ENCODE assay signal across 8 cellular contexts in the genomic region with DNA sequence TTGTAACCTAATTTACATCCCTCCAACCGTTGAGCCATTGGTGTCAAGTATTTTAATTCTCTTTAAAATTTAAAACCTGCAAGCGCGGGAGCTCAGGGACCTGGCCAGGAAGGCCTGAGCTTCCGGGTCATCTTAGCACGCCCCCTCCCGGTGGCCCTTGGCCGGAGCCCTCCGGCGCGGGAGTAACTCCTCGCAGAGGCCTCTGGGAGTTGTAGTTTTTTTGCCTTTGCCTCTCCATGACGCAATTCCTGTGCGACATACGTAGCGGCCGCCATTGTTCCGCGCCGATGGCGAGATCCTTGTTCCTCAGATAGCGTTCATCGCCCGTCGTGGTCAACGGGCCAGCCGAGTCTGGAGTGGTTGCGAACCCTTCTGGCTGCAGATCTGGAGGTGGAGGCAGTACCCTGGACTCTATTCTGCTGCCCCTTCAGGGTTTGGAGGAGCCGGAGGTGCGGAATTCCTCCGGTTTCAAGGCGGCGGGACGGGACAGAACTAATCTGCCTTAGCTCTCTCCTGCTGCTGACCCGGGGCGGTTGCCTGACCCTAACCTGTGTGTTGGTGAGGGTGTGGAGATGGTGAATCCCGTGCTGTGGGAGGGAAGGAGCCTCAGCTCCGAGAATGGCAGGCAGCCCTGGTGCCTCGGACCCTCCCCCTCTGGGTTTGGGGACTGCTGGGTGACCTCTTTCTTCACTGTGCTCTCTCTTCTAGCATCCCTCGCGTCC. TPM values are rescaled to one million over a fixed set of nuclear protein-coding genes. Genes with fewer than 3 reads are reported as not detected.
A peak's percentile ranks its signal among the peaks of the same experiment; 100 is the strongest.
DNase-seq lines count a peak whose midpoint lies in the region; TF ChIP-seq lines count a peak whose summit lies in the region.

Gene ZNF268 (plus strand): TSS at position 258 of the 722 bp plus-strand sequence. CDS start 503 bp downstream, outside the sequence.

- TF ChIP-seq CTCF in RWPE1 (conservative IDR thresholded peaks at IDR 0.05; ENCODE audit: low read depth) (peak; percentile 82), fibroblast of pulmonary artery (IDR thresholded peaks at IDR 0.05; ENCODE audit: low read length, missing control alignments) (peak; percentile 77), nephron (IDR thresholded peaks at IDR 0.05; ENCODE audit: unreplicated experiment in 3 of 3) (peak; percentile 69 to 92 (median 74))

- H3K4me1 ChIP-seq in GM23248 (ENCODE audit: insufficient read depth) = peaks cover 5% of the 10 kb centered on the region

- H2AFZ ChIP-seq in GM23248 = peak within 1 kb of the TSS; percentile 99

- no peaks in the 10 kb centered on the region for H3K27me3 ChIP-seq in GM23248 (replicated peaks; ENCODE audit: insufficient read depth)

- H3K4me2 ChIP-seq in GM23248 (ENCODE audit: unreplicated experiment) = peak within 1 kb of the TSS; percentile 82

- POLR2A ChIA-PET in RWPE1 (lab: Yijun Ruan, JAX; ENCODE audit: low non-redundant PET) = interaction anchor here (1.1 kb wide), 1 partner anchor 52 kb away, joined by 3 read pairs; the partner anchor contains the start of gene ZNF891

- H3F3A ChIP-seq in GM23248 (ENCODE audit: insufficient read depth) = no peaks in the 10 kb centered on the region

- no peaks in the 10 kb centered on the region for H4K20me1 ChIP-seq in GM23248 (ENCODE audit: insufficient read depth)

- no peaks in the 10 kb centered on the region for H3K4me1 Mint-ChIP-seq in nephron
- peaks cover 22% of the 10 kb centered on the region for H3K4me1 Mint-ChIP-seq in stimulated activated naive CD8-positive, alpha-beta T cell treated with anti-CD3 and anti-CD28 coated beads, Interleukin-15, Interleukin-2, amounts not matched to agents 100 ng/mL and 50 ng/mL, for 24 hours (ENCODE audit: low read depth)

- CTCF ChIA-PET in RWPE1 (lab: Yijun Ruan, JAX) = interaction anchor here (0.5 to 1.0 kb wide), 4 partner anchors 44 to 101 kb away, joined by 3 to 6 read pairs (median 4); no protein-coding TSS in a partner anchor

- H3K36me3 ChIP-seq in GM23248 (ENCODE audit: low read depth) = peaks cover 19% of the 10 kb centered on the region; the same call in 1 of the 2 replicates

- H3K27ac Mint-ChIP-seq in nephron = peak within 1 kb of the TSS; percentile 71 to 94 (median 90)
- peak within 1 kb of the TSS; percentile 94 for H3K27ac Mint-ChIP-seq in stimulated activated naive CD8-positive, alpha-beta T cell treated with anti-CD3 and anti-CD28 coated beads, Interleukin-15, Interleukin-2, amounts not matched to agents 100 ng/mL and 50 ng/mL, for 24 hours

- no peaks in the 10 kb centered on the region for H3K9me2 ChIP-seq in GM23248 (ENCODE audit: insufficient read depth)

- H3K4me3 ChIP-seq in GM23248 = peak within 1 kb of the TSS; percentile 98
- peak within 1 kb of the TSS; percentile 99 for H3K4me3 ChIP-seq in fibroblast of pulmonary artery (replicated peaks; ENCODE audit: low read depth, low read length)

- H3K79me2 ChIP-seq in GM23248 (ENCODE audit: insufficient read depth) = peaks cover 47% of the 10 kb centered on the region

- no peaks in the 10 kb centered on the region for H3K9me3 ChIP-seq in GM23248 (ENCODE audit: low read depth)

- in situ Hi-C loops in GM23248 (cut with MboI) = no loop called here

- WGBS in GM23248 (ENCODE audit: low coverage in 1 of 2, low lambda C conversion rate in 2 of 2, missing lambda C conversion rate in 2 of 2), 2 experiments = 1% methylated on average over 40 of the region's 40 CpGs

- DNase-seq in EL (peak; percentile 89), GM23248 (peak; percentile 96), Kasumi-1 (lab: John Stamatoyannopoulos, UW) (peak; percentile 89 to 90), RWPE1 (ENCODE audit: low spot score) (peak; percentile 91), fibroblast of pulmonary artery (ENCODE audit: low read depth) (peak; percentile 96)
- peak; percentile 82 for DNase-seq in activated T-helper 9 cell treated with anti-CD3 and anti-CD28 coated beads, Interleukin-2, amount 50 U/mL, for 16 hours (ENCODE audit: low read depth)

- peak within 1 kb of the TSS; percentile 94 for H3K9ac ChIP-seq in GM23248

- H3K4me3 Mint-ChIP-seq in nephron = peak within 1 kb of the TSS; percentile 99
- peak within 1 kb of the TSS; percentile 94 for H3K4me3 Mint-ChIP-seq in stimulated activated naive CD8-positive, alpha-beta T cell treated with anti-CD3 and anti-CD28 coated beads, Interleukin-15, Interleukin-2, amounts not matched to agents 100 ng/mL and 50 ng/mL, for 24 hours

- H3K9me3 Mint-ChIP-seq in nephron = peaks cover 75% of the 10 kb centered on the region
- H3K9me3 Mint-ChIP-seq in stimulated activated naive CD8-positive, alpha-beta T cell treated with anti-CD3 and anti-CD28 coated beads, Interleukin-15, Interleukin-2, amounts not matched to agents 100 ng/mL and 50 ng/mL, for 24 hours = peaks cover 53% of the 10 kb centered on the region

- peaks cover 4% of the 10 kb centered on the region for H3K27me3 Mint-ChIP-seq in nephron (ENCODE audit: low read depth)
- H3K27me3 Mint-ChIP-seq in stimulated activated naive CD8-positive, alpha-beta T cell treated with anti-CD3 and anti-CD28 coated beads, Interleukin-15, Interleukin-2, amounts not matched to agents 100 ng/mL and 50 ng/mL, for 24 hours = no peaks in the 10 kb centered on the region

- H3K27ac ChIP-seq in GM23248 = peak within 1 kb of the TSS; percentile 64
- H3K27ac ChIP-seq in RWPE1 = peak within 1 kb of the TSS; percentile 74

- H3K36me3 Mint-ChIP-seq in nephron (ENCODE audit: low read depth) = peaks cover 76% of the 10 kb centered on the region
- peaks cover 64% of the 10 kb centered on the region for H3K36me3 Mint-ChIP-seq in stimulated activated naive CD8-positive, alpha-beta T cell treated with anti-CD3 and anti-CD28 coated beads, Interleukin-15, Interleukin-2, amounts not matched to agents 100 ng/mL and 50 ng/mL, for 24 hours (ENCODE audit: low read depth)

RNA-seq across cellular contexts. Expression of gene ZNF268, which starts in this region (rescaled TPM):
- total RNA-seq in GM23248 (2014; rRNA removed; shearing (Covaris generic)) = 18.8 and 24.5 TPM in 2 replicates
- 11.9 and 13.9 TPM in 2 replicates for polyA plus RNA-seq in GM23248 (2016; fragmentation: Nextera tagmentation; extraction: Ambion mirVana)

Comparison
In these comparisons a context has a peak if more than half of its experiments do, and no peak if none do; other contexts are left out.
1. Peak in every context shown above with its lines: DNase-seq, H3K4me3 ChIP-seq and H3K27ac ChIP-seq.